8 cellular contexts compared by ENCODE assay signal in genomic region chr20:5168582-5169396, GRCh38. TPM values are rescaled to one million over a fixed set of nuclear protein-coding genes. Genes with fewer than 3 reads are reported as not detected.
A peak's percentile ranks its signal among the peaks of the same experiment; 100 is the strongest.
DNase-seq lines count a peak whose midpoint lies in the region; ATAC-seq and TF ChIP-seq lines count a peak whose summit lies in the region.

No MANE protein-coding gene starts in this region.

- peak overlapping the region in 1 of 2 experiments; percentile 26; a peak in 1 of 4 replicates for H3K4me3 ChIP-seq in DND-41 (ENCODE audit: low read depth in 1 of 2, low read length in 2 of 2)
- no peak overlapping the region for H3K4me3 ChIP-seq in adrenal gland

- H3K27me3 ChIP-seq in DND-41 (ENCODE audit: insufficient read depth, low read length, poor library complexity) (no peaks in the 10 kb centered on the region), adrenal gland (no peaks in the 10 kb centered on the region), layer of hippocampus (ENCODE audit: control insufficient read depth, insufficient read depth, low read length) (no peaks in the 10 kb centered on the region)

- WGBS in adrenal gland, 4 donors, result 28 to 55% (median 34%) methylated on average over 4 of the region's 4 CpGs

- H3K36me3 ChIP-seq in DND-41 (ENCODE audit: insufficient read depth, low read length) (peaks cover 17% of the 10 kb centered on the region), adrenal gland (replicated peaks in 1 of 2) (no peaks in the 10 kb centered on the region)

- DNase-seq in DND-41 (peak; percentile 77), NCI-H1092 treated with DMSO at 0.1 percent for 48 hours (lab: John Stamatoyannopoulos, UW) (peak; percentile 65), adrenal gland (peak in 5 of 7 donors; percentile 23 to 69 (median 47)), RKO (ENCODE audit: low spot score) (no peak), cerebellum (ENCODE audit: low spot score) (no peak), cortex of kidney (lab: John Stamatoyannopoulos, UW) (no peak)

- peak; percentile 92 for ATAC-seq in DND-41 (ENCODE audit: insufficient read depth, low read depth)
- ATAC-seq in HG03439 (IDR thresholded peaks at IDR 0.05; ENCODE audit: unreplicated experiment), result no peak

- no peak overlapping the region for H2AFZ ChIP-seq in DND-41 (ENCODE audit: low read depth, low read length)

- no peak for TF ChIP-seq CTCF in DND-41 (IDR thresholded peaks at IDR 0.05; ENCODE audit: borderline replicate concordance, extremely low read depth, low read length, poor library complexity, severe bottlenecking)
- no peak for TF ChIP-seq CTCF in adrenal gland (IDR thresholded peaks at IDR 0.05)

- peak overlapping the region; percentile 52 for H3K4me2 ChIP-seq in DND-41 (ENCODE audit: insufficient read depth, low read length)

- peaks cover 92% of the 10 kb centered on the region for H3K79me2 ChIP-seq in DND-41 (ENCODE audit: insufficient read depth, low read length)

- peaks cover 87% of the 10 kb centered on the region for H4K20me1 ChIP-seq in DND-41 (ENCODE audit: insufficient read depth, low read length)

- no peak for TF ChIP-seq POLR2A in adrenal gland (IDR thresholded peaks at IDR 0.05)

- H3K4me1 ChIP-seq in DND-41 (ENCODE audit: insufficient read depth, low read length) (peaks cover 34% of the 10 kb centered on the region), adrenal gland (replicated peaks in 1 of 2) (peaks cover 23 to 57% of the 10 kb centered on the region in 2 donors)

- H3K27ac ChIP-seq in DND-41 (ENCODE audit: low read length), result peak overlapping the region; percentile 79
- peak overlapping the region in 2 of 5 donors; percentile 35 to 74 for H3K27ac ChIP-seq in adrenal gland
- H3K27ac ChIP-seq in layer of hippocampus (ENCODE audit: low read depth, low read length), result peak overlapping the region; percentile 5

- peak overlapping the region; percentile 30 for H3K9ac ChIP-seq in DND-41 (ENCODE audit: low read depth, low read length)

- intact Hi-C loops in adrenal gland (cut with DNase I), result no loop called here

- no peaks in the 10 kb centered on the region for H3K9me3 ChIP-seq in DND-41 (ENCODE audit: insufficient read depth, low read length, severe bottlenecking)
- no peaks in the 10 kb centered on the region for H3K9me3 ChIP-seq in adrenal gland (replicated peaks in 1 of 3)

RNA-seq across cellular contexts. Expression of gene CDS2, which starts 42.0 kb away (rescaled TPM):
- total RNA-seq in adrenal gland (10 to 100 TPM; 27.8 to 71.0 (median 46.7) TPM), cerebellum (69.6 TPM)
- polyA plus RNA-seq in adrenal gland, result 10 to 100 TPM; 11.8 to 27.5 (median 12.6) TPM

RNA-seq across cellular contexts. Expression of gene PCNA, which starts 49.0 kb away (rescaled TPM):
- total RNA-seq in adrenal gland (10 to 100 TPM; 40.8 to 97.3 (median 48.6) TPM), cerebellum (52.4 TPM)
- 10 to 100 TPM; 23.5 to 63.8 (median 31.5) TPM for polyA plus RNA-seq in adrenal gland

RNA-seq across cellular contexts. Expression of gene TMEM230, which starts 55.9 kb away (rescaled TPM):
- 100 to 1,000 TPM in 7 of 8 donors, 10 to 100 TPM in 1; 95.6 to 214 (median 135) TPM for total RNA-seq in adrenal gland
- 100 to 1,000 TPM; 206 to 276 (median 240) TPM for polyA plus RNA-seq in adrenal gland
- total RNA-seq in cerebellum, result 60.9 TPM

Comparison
In these comparisons a context has a peak if more than half of its experiments do, and no peak if none do; other contexts are left out.
1. DNase-seq: peak in DND-41 (single experiment), NCI-H1092 treated with DMSO at 0.1 percent for 48 hours (single experiment) and adrenal gland (5 of 7); none in RKO (single experiment), cerebellum (single experiment) and cortex of kidney (single experiment).